1 cellular context compared by ENCODE assay signal in the genomic region with DNA sequence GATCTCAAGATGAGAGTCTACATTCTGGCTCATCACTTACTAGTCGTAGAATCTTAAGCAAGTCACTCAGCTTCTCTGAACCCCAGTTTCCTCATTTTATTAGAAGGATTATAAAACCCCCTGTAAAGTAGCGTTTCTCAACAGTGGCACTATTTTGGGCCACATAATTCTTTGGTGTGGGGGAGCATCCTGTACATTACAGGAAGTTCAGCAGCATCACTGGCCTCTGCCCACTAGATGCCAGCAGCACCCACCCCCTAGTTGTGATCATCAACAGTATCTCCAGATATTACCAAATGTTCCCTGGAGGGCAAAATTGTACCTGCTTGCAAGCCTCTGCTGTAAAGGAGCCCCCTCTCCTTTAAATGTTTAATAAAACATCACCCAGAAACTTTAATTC.
TF ChIP-seq lines count a peak whose summit lies in the region.

No MANE protein-coding gene starts in this region.

TF ChIP-seq in GM12878, 131 proteins besides CTCF, POLR2A, EP300 and RAD21 (continued from another document):
- TF ChIP-seq, protein P1, sequence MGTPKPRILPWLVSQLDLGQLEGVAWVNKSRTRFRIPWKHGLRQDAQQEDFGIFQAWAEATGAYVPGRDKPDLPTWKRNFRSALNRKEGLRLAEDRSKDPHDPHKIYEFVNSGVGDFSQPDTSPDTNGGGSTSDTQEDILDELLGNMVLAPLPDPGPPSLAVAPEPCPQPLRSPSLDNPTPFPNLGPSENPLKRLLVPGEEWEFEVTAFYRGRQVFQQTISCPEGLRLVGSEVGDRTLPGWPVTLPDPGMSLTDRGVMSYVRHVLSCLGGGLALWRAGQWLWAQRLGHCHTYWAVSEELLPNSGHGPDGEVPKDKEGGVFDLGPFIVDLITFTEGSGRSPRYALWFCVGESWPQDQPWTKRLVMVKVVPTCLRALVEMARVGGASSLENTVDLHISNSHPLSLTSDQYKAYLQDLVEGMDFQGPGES (IDR thresholded peaks at IDR 0.05): no peak
- no peak for TF ChIP-seq SMARCA5 (IDR thresholded peaks at IDR 0.05)
- no peak for TF ChIP-seq PAX5 (IDR thresholded peaks at IDR 0.05; ENCODE audit: borderline replicate concordance, low read depth, low read length)
